Comparison of ENCODE assay signal across 1 cellular context in genomic region chr22:37511368-37512104, GRCh38.
A peak's percentile ranks its signal among the peaks of the same experiment; 100 is the strongest.
TF ChIP-seq lines count a peak whose summit lies in the region.

No MANE protein-coding gene starts in this region.

TF ChIP-seq in HepG2, 621 proteins besides CTCF, POLR2A, EP300 and RAD21 (continued from another document):
- no peak for TF ChIP-seq PRMT3 (CRISPR knock-in tag; IDR thresholded peaks at IDR 0.05; ENCODE audit: borderline replicate concordance, low read depth)
- no peak for TF ChIP-seq ZNF775 (CRISPR knock-in tag; IDR thresholded peaks at IDR 0.05; ENCODE audit: borderline replicate concordance)
- TF ChIP-seq ONECUT2 (CRISPR knock-in tag; IDR thresholded peaks at IDR 0.05) = no peak
- TF ChIP-seq HMGA1 (CRISPR knock-in tag; conservative IDR thresholded peaks at IDR 0.05) = no peak
- TF ChIP-seq ZNF556 (CRISPR knock-in tag; IDR thresholded peaks at IDR 0.05; ENCODE audit: borderline replicate concordance) = no peak
- TF ChIP-seq NFE2L2 (IDR thresholded peaks at IDR 0.05; ENCODE audit: low read length) = no peak
- TF ChIP-seq, protein P1, sequence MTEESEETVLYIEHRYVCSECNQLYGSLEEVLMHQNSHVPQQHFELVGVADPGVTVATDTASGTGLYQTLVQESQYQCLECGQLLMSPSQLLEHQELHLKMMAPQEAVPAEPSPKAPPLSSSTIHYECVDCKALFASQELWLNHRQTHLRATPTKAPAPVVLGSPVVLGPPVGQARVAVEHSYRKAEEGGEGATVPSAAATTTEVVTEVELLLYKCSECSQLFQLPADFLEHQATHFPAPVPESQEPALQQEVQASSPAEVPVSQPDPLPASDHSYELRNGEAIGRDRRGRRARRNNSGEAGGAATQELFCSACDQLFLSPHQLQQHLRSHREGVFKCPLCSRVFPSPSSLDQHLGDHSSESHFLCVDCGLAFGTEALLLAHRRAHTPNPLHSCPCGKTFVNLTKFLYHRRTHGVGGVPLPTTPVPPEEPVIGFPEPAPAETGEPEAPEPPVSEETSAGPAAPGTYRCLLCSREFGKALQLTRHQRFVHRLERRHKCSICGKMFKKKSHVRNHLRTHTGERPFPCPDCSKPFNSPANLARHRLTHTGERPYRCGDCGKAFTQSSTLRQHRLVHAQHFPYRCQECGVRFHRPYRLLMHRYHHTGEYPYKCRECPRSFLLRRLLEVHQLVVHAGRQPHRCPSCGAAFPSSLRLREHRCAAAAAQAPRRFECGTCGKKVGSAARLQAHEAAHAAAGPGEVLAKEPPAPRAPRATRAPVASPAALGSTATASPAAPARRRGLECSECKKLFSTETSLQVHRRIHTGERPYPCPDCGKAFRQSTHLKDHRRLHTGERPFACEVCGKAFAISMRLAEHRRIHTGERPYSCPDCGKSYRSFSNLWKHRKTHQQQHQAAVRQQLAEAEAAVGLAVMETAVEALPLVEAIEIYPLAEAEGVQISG (CRISPR knock-in tag; IDR thresholded peaks at IDR 0.05) = no peak
- TF ChIP-seq ZNF589 (CRISPR knock-in tag; conservative IDR thresholded peaks at IDR 0.05) = no peak
- TF ChIP-seq FOSL2 (CRISPR knock-in tag; IDR thresholded peaks at IDR 0.05) = no peak
- TF ChIP-seq, protein P2, sequence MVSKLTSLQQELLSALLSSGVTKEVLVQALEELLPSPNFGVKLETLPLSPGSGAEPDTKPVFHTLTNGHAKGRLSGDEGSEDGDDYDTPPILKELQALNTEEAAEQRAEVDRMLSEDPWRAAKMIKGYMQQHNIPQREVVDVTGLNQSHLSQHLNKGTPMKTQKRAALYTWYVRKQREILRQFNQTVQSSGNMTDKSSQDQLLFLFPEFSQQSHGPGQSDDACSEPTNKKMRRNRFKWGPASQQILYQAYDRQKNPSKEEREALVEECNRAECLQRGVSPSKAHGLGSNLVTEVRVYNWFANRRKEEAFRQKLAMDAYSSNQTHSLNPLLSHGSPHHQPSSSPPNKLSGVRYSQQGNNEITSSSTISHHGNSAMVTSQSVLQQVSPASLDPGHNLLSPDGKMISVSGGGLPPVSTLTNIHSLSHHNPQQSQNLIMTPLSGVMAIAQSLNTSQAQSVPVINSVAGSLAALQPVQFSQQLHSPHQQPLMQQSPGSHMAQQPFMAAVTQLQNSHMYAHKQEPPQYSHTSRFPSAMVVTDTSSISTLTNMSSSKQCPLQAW (CRISPR knock-in tag; IDR thresholded peaks at IDR 0.05) = 0 out of 2 replicates have a peak, but pooled peaks have one; percentile 16
- TF ChIP-seq BHLHE40 (IDR thresholded peaks at IDR 0.05; ENCODE audit: low read length) = no peak
- TF ChIP-seq LBX2 (CRISPR knock-in tag; IDR thresholded peaks at IDR 0.05; ENCODE audit: borderline replicate concordance) = no peak
- TF ChIP-seq NR1H2 (CRISPR knock-in tag; IDR thresholded peaks at IDR 0.05; ENCODE audit: borderline replicate concordance, low read depth) = no peak
- TF ChIP-seq SALL1 (CRISPR knock-in tag; IDR thresholded peaks at IDR 0.05) = no peak
- TF ChIP-seq, protein P3, sequence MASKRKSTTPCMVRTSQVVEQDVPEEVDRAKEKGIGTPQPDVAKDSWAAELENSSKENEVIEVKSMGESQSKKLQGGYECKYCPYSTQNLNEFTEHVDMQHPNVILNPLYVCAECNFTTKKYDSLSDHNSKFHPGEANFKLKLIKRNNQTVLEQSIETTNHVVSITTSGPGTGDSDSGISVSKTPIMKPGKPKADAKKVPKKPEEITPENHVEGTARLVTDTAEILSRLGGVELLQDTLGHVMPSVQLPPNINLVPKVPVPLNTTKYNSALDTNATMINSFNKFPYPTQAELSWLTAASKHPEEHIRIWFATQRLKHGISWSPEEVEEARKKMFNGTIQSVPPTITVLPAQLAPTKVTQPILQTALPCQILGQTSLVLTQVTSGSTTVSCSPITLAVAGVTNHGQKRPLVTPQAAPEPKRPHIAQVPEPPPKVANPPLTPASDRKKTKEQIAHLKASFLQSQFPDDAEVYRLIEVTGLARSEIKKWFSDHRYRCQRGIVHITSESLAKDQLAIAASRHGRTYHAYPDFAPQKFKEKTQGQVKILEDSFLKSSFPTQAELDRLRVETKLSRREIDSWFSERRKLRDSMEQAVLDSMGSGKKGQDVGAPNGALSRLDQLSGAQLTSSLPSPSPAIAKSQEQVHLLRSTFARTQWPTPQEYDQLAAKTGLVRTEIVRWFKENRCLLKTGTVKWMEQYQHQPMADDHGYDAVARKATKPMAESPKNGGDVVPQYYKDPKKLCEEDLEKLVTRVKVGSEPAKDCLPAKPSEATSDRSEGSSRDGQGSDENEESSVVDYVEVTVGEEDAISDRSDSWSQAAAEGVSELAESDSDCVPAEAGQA (IDR thresholded peaks at IDR 0.05; ENCODE audit: low read depth) = no peak
- TF ChIP-seq, protein P3 (CRISPR knock-in tag; IDR thresholded peaks at IDR 0.05; ENCODE audit: borderline replicate concordance) = 0 out of 2 replicates have a peak, but pooled peaks have one; percentile 36
- no peak for TF ChIP-seq SALL2 (CRISPR knock-in tag; IDR thresholded peaks at IDR 0.05)
- no peak for TF ChIP-seq TEAD3 (CRISPR knock-in tag; optimal IDR thresholded peaks at IDR 0.05; ENCODE audit: borderline replicate concordance)
- no peak for TF ChIP-seq IKZF4 (CRISPR knock-in tag; IDR thresholded peaks at IDR 0.05; ENCODE audit: borderline replicate concordance, low read depth, not compliant biosample characterization)
- peak; percentile 79 for TF ChIP-seq ZNF512 (CRISPR knock-in tag; IDR thresholded peaks at IDR 0.05)
- TF ChIP-seq, protein P4, sequence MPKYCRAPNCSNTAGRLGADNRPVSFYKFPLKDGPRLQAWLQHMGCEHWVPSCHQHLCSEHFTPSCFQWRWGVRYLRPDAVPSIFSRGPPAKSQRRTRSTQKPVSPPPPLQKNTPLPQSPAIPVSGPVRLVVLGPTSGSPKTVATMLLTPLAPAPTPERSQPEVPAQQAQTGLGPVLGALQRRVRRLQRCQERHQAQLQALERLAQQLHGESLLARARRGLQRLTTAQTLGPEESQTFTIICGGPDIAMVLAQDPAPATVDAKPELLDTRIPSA (CRISPR knock-in tag; IDR thresholded peaks at IDR 0.05; ENCODE audit: borderline replicate concordance) = no peak
- TF ChIP-seq, protein P5, sequence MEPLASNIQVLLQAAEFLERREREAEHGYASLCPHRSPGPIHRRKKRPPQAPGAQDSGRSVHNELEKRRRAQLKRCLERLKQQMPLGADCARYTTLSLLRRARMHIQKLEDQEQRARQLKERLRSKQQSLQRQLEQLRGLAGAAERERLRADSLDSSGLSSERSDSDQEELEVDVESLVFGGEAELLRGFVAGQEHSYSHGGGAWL (CRISPR knock-in tag; IDR thresholded peaks at IDR 0.05) = no peak
- TF ChIP-seq SNRNP70 (IDR thresholded peaks at IDR 0.05; ENCODE audit: low read depth, low read length) = no peak
- 0 out of 2 replicates have a peak, but pooled peaks have one; percentile 44 for TF ChIP-seq RCOR2 (CRISPR knock-in tag; IDR thresholded peaks at IDR 0.05)
- no peak for TF ChIP-seq GATAD2A (CRISPR knock-in tag; IDR thresholded peaks at IDR 0.05)
- TF ChIP-seq, protein P6, sequence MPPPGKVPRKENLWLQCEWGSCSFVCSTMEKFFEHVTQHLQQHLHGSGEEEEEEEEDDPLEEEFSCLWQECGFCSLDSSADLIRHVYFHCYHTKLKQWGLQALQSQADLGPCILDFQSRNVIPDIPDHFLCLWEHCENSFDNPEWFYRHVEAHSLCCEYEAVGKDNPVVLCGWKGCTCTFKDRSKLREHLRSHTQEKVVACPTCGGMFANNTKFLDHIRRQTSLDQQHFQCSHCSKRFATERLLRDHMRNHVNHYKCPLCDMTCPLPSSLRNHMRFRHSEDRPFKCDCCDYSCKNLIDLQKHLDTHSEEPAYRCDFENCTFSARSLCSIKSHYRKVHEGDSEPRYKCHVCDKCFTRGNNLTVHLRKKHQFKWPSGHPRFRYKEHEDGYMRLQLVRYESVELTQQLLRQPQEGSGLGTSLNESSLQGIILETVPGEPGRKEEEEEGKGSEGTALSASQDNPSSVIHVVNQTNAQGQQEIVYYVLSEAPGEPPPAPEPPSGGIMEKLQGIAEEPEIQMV (CRISPR knock-in tag; IDR thresholded peaks at IDR 0.05; ENCODE audit: low read depth) = no peak
- TF ChIP-seq TCF12 (IDR thresholded peaks at IDR 0.05) = no peak
- TF ChIP-seq TCF12 (CRISPR knock-in tag; IDR thresholded peaks at IDR 0.05) = no peak
- TF ChIP-seq ZNF484 (CRISPR knock-in tag; IDR thresholded peaks at IDR 0.05; ENCODE audit: borderline replicate concordance, low read depth) = no peak
- no peak for TF ChIP-seq ZBTB1 (CRISPR knock-in tag; IDR thresholded peaks at IDR 0.05; ENCODE audit: borderline replicate concordance)
- peak; percentile 41; the same call in 1 of the 2 replicates for TF ChIP-seq HDAC2 (CRISPR knock-in tag; IDR thresholded peaks at IDR 0.05)
- TF ChIP-seq, protein P7, sequence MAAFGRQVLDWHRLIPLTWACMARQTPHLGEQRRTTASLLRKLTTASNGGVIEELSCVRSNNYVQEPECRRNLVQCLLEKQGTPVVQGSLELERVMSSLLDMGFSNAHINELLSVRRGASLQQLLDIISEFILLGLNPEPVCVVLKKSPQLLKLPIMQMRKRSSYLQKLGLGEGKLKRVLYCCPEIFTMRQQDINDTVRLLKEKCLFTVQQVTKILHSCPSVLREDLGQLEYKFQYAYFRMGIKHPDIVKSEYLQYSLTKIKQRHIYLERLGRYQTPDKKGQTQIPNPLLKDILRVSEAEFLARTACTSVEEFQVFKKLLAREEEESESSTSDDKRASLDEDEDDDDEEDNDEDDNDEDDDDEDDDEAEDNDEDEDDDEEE (CRISPR knock-in tag; IDR thresholded peaks at IDR 0.05) = 0 out of 2 replicates have a peak, but pooled peaks have one; percentile 50
- TF ChIP-seq ZNF614 (CRISPR knock-in tag; IDR thresholded peaks at IDR 0.05; ENCODE audit: borderline replicate concordance) = 0 out of 2 replicates have a peak, but pooled peaks have one; percentile 12
- TF ChIP-seq SMAD9 (CRISPR knock-in tag; IDR thresholded peaks at IDR 0.05) = no peak
- no peak for TF ChIP-seq MZF1 (CRISPR knock-in tag; IDR thresholded peaks at IDR 0.05; ENCODE audit: borderline replicate concordance)
- no peak for TF ChIP-seq ELK4 (CRISPR knock-in tag; IDR thresholded peaks at IDR 0.05; ENCODE audit: borderline replicate concordance)
- no peak for TF ChIP-seq MATR3 (CRISPR knock-in tag; IDR thresholded peaks at IDR 0.05)
- TF ChIP-seq NCOA1 (CRISPR knock-in tag; IDR thresholded peaks at IDR 0.05) = no peak
- TF ChIP-seq ZBTB42 (CRISPR knock-in tag; IDR thresholded peaks at IDR 0.05) = no peak
- no peak for TF ChIP-seq FOXA3 (CRISPR knock-in tag; IDR thresholded peaks at IDR 0.05)
- no peak for TF ChIP-seq BORCS8-MEF2B (CRISPR knock-in tag; IDR thresholded peaks at IDR 0.05)
